Comparison of ENCODE assay signal across 8 cellular contexts in the genomic region with DNA sequence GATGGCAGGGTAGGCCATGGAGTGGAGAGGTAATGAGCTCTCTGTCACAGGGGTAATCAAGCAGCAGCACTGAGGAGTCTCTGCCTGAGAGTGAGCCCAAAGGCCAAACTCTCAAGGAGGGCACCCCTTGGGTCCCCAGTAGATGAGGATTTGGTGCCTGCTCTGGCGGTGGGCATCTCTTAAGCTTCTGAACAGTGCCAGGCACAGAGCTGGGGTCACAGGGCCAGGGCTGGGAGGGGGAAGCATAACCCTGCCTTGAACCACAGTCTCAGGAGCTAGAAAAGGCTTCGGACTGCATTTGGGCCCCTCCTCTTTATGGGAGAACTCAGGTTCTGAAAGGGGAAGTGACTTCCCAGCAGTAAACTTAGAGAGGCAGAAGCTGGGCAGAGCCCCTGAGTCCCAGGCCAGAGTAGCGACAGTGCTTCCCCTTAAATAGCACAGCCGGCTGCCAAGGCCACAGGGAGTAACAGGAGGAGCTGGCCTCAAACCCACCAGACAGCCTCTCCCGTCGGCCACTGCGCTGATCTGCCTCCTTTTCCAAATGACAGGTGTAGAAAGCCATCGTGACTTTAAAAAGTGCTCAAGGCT.
DNase-seq lines count a peak whose midpoint lies in the region; ATAC-seq and TF ChIP-seq lines count a peak whose summit lies in the region.
"Not testable (repeated sequence)": the region's sequence is repeated elsewhere in the genome, so short reads cannot be mapped to it uniquely, and the experiment has no call there.

No MANE protein-coding gene starts in this region.

- ATAC-seq in GM21825 (IDR thresholded peaks at IDR 0.05; ENCODE audit: unreplicated experiment) = peak; percentile 62
- not testable (repeated sequence) for ATAC-seq in activated CD4-positive, alpha-beta T cell treated with anti-CD3 and anti-CD28 coated beads for 36 hours
- ATAC-seq in heart right ventricle = peak in 7 of 8 donors; percentile 40 to 90 (median 70)
- peak; percentile 36 for ATAC-seq in stimulated activated naive CD8-positive, alpha-beta T cell treated with anti-CD3 and anti-CD28 coated beads, Interleukin-15, amount 100 ng/mL, for 72 hours

- DNase-seq in GM12865 (ENCODE audit: low read depth) = peak; percentile 14
- peak; percentile 72 for DNase-seq in KBM-7
- DNase-seq in OCI-M1 (lab: John Stamatoyannopoulos, UW) = peak; percentile 67
- DNase-seq in activated CD4-positive, alpha-beta T cell treated with anti-CD3 and anti-CD28 coated beads for 36 hours; heart right ventricle; stimulated activated naive CD8-positive, alpha-beta T cell treated with anti-CD3 and anti-CD28 coated beads, Interleukin-15, amount 100 ng/mL, for 72 hours: not testable (repeated sequence)

- H3K36me3 Mint-ChIP-seq in activated CD4-positive, alpha-beta T cell treated with anti-CD3 and anti-CD28 coated beads for 36 hours (ENCODE audit: low read depth) = not testable (repeated sequence)

- not testable (repeated sequence) for TF ChIP-seq CTCF in GM12865 (IDR thresholded peaks at IDR 0.05; ENCODE audit: insufficient read depth, low read depth, low read length, missing control alignments); heart right ventricle (IDR thresholded peaks at IDR 0.05); neutrophil (IDR thresholded peaks at IDR 0.05)

- H3K9me3 Mint-ChIP-seq in activated CD4-positive, alpha-beta T cell treated with anti-CD3 and anti-CD28 coated beads for 36 hours (ENCODE audit: low read depth); stimulated activated naive CD8-positive, alpha-beta T cell treated with anti-CD3 and anti-CD28 coated beads, Interleukin-15, amount 100 ng/mL, for 72 hours: not testable (repeated sequence)

- H3K4me3 Mint-ChIP-seq in activated CD4-positive, alpha-beta T cell treated with anti-CD3 and anti-CD28 coated beads for 36 hours; stimulated activated naive CD8-positive, alpha-beta T cell treated with anti-CD3 and anti-CD28 coated beads, Interleukin-15, amount 100 ng/mL, for 72 hours: not testable (repeated sequence)

- intact Hi-C loops in activated CD4-positive, alpha-beta T cell treated with anti-CD3 and anti-CD28 coated beads for 36 hours (cut with DNase I, micrococcal nuclease); heart right ventricle (cut with DNase I): not testable (repeated sequence)

- WGBS in heart right ventricle, 2 donors = 55 to 63% methylated on average over 7 of the region's 8 CpGs

- H3K4me1 ChIP-seq in heart right ventricle; neutrophil (ENCODE audit: control insufficient read depth in 1 of 2, insufficient read depth in 1 of 2, low read depth in 1 of 2, low read length in 1 of 2): not testable (repeated sequence)

- POLR2A ChIA-PET in activated CD4-positive, alpha-beta T cell treated with anti-CD3 and anti-CD28 coated beads for 36 hours (lab: Charles Lee) = not testable (repeated sequence)

- H3K27me3 ChIP-seq in heart right ventricle, neutrophil: not testable (repeated sequence)

- H3K27me3 Mint-ChIP-seq in activated CD4-positive, alpha-beta T cell treated with anti-CD3 and anti-CD28 coated beads for 36 hours; stimulated activated naive CD8-positive, alpha-beta T cell treated with anti-CD3 and anti-CD28 coated beads, Interleukin-15, amount 100 ng/mL, for 72 hours: not testable (repeated sequence)

- H3K36me3 ChIP-seq in heart right ventricle, neutrophil: not testable (repeated sequence)

- peak overlapping the region; percentile 13 for H3K27ac Mint-ChIP-seq in activated CD4-positive, alpha-beta T cell treated with anti-CD3 and anti-CD28 coated beads for 36 hours
- H3K27ac Mint-ChIP-seq in stimulated activated naive CD8-positive, alpha-beta T cell treated with anti-CD3 and anti-CD28 coated beads, Interleukin-15, amount 100 ng/mL, for 72 hours = peak overlapping the region in 1 of 2 donors; percentile 35

- in situ Hi-C loops in KBM-7 (cut with MboI; ENCODE audit: low pct_unique_long_range_greater_than_20kb, low sequenced_read_pairs) = not testable (repeated sequence)

- H3K27ac ChIP-seq in heart right ventricle (peak overlapping the region in 1 of 10 donors; percentile 62), neutrophil (peak overlapping the region; percentile 57)

- CTCF ChIA-PET in activated CD4-positive, alpha-beta T cell treated with anti-CD3 and anti-CD28 coated beads for 36 hours (lab: Charles Lee) = interaction anchor here (0.8 to 0.9 kb wide), 2 partner anchors 27 to 324 kb away, joined by 3 read pairs; no protein-coding TSS in a partner anchor

- not testable (repeated sequence) for H3K4me3 ChIP-seq in GM12865 (ENCODE audit: low read depth, low read length); heart right ventricle; neutrophil (ENCODE audit: low read depth in 1 of 2, low read length in 1 of 2)

- not testable (repeated sequence) for H3K4me1 Mint-ChIP-seq in activated CD4-positive, alpha-beta T cell treated with anti-CD3 and anti-CD28 coated beads for 36 hours
- peaks cover 16% of the 10 kb centered on the region for H3K4me1 Mint-ChIP-seq in stimulated activated naive CD8-positive, alpha-beta T cell treated with anti-CD3 and anti-CD28 coated beads, Interleukin-15, amount 100 ng/mL, for 72 hours

- H3K9me3 ChIP-seq in heart right ventricle, neutrophil: not testable (repeated sequence)
